12 cellular contexts compared by ENCODE assay signal in genomic region chr17:36087897-36088558, GRCh38. TPM values are rescaled to one million over a fixed set of nuclear protein-coding genes. Genes with fewer than 3 reads are reported as not detected.
DNase-seq lines count a peak whose midpoint lies in the region; ATAC-seq and TF ChIP-seq lines count a peak whose summit lies in the region.
"Not testable (repeated sequence)": the region's sequence is repeated elsewhere in the genome, so short reads cannot be mapped to it uniquely, and the experiment has no call there.
"Had no signal": no experiment of that assay in that cellular context is flagged by ENCODE, and none has a peak within 500 bp of the region (broad histone marks: within the 10 kb centered on the region; RNA-seq: fewer than 3 reads in every experiment).

No MANE protein-coding gene starts in this region.

- not testable (repeated sequence) for H3K36me3 Mint-ChIP-seq in activated CD4-positive, alpha-beta memory T cell treated with anti-CD3 and anti-CD28 coated beads, Interleukin-2, amount 10 ng/mL, durations not matched to agents 7 days and 5 days (ENCODE audit: low read depth); activated T-helper 1 cell treated with anti-CD3 and anti-CD28 coated beads, Interleukin-12 subunit alpha, Interleukin-12 subunit beta, Interleukin-2, Interleukin-4 antibody, amounts not matched to agents 30 ng/mL and 10 ng/mL and 1 ng/mL, durations not matched to agents 14 hours and 24 hours and 36 hours (ENCODE audit: low read depth); natural killer cell; stimulated activated naive CD8-positive, alpha-beta T cell treated with anti-CD3 and anti-CD28 coated beads, Interleukin-15, Interleukin-2, amounts not matched to agents 100 ng/mL and 50 ng/mL, for 24 hours (ENCODE audit: low read depth)
- peaks cover 16% of the 10 kb centered on the region for H3K36me3 Mint-ChIP-seq in central memory CD8-positive, alpha-beta T cell (ENCODE audit: insufficient read depth)

- DNase-seq in GM06990 (ENCODE audit: extremely low read depth, insufficient read length); activated CD4-positive, alpha-beta memory T cell treated with anti-CD3 and anti-CD28 coated beads, Interleukin-2, amount 10 ng/mL, durations not matched to agents 7 days and 5 days; activated T-helper 1 cell treated with anti-CD3 and anti-CD28 coated beads, Interleukin-12 subunit alpha, Interleukin-12 subunit beta, Interleukin-2, Interleukin-4 antibody, amounts not matched to agents 30 ng/mL and 10 ng/mL and 1 ng/mL, durations not matched to agents 14 hours and 24 hours and 36 hours (ENCODE audit: low spot score); natural killer cell: not testable (repeated sequence)
- DNase-seq in NK-92 treated with Interleukin-12 subunit alpha and Interleukin-12 subunit beta, amount 100 ng/mL, for 24 hours (lab: John Stamatoyannopoulos, UW) = peak; percentile 73
- peak in 1 of 2 donors; percentile 59 for DNase-seq in central memory CD8-positive, alpha-beta T cell (ENCODE audit: low spot score in 2 of 2)

- intact Hi-C loops in activated T-helper 1 cell treated with anti-CD3 and anti-CD28 coated beads, Interleukin-12 subunit alpha, Interleukin-12 subunit beta, Interleukin-2, Interleukin-4 antibody, amounts not matched to agents 30 ng/mL and 10 ng/mL and 1 ng/mL, durations not matched to agents 14 hours and 24 hours and 36 hours (cut with micrococcal nuclease) = loop anchor here (10.0 kb wide), 1 partner anchor 63 kb away; no protein-coding TSS in a partner anchor
- intact Hi-C loops in natural killer cell (cut with micrococcal nuclease) = loop anchor here (2.0 to 10.0 kb wide), 3 partner anchors 101 to 843 kb away; partner anchors contain the start of gene SLFN5

- H3K4me3 Mint-ChIP-seq in activated CD4-positive, alpha-beta memory T cell treated with anti-CD3 and anti-CD28 coated beads, Interleukin-2, amount 10 ng/mL, durations not matched to agents 7 days and 5 days = peak overlapping the region; percentile 18
- peak overlapping the region; percentile 49 for H3K4me3 Mint-ChIP-seq in activated T-helper 1 cell treated with anti-CD3 and anti-CD28 coated beads, Interleukin-12 subunit alpha, Interleukin-12 subunit beta, Interleukin-2, Interleukin-4 antibody, amounts not matched to agents 30 ng/mL and 10 ng/mL and 1 ng/mL, durations not matched to agents 14 hours and 24 hours and 36 hours
- peak overlapping the region; percentile 40 for H3K4me3 Mint-ChIP-seq in central memory CD8-positive, alpha-beta T cell
- H3K4me3 Mint-ChIP-seq in natural killer cell = peak overlapping the region; percentile 91
- H3K4me3 Mint-ChIP-seq in stimulated activated naive CD8-positive, alpha-beta T cell treated with anti-CD3 and anti-CD28 coated beads, Interleukin-15, Interleukin-2, amounts not matched to agents 100 ng/mL and 50 ng/mL, for 24 hours = peak overlapping the region; percentile 74

- CTCF ChIA-PET in activated CD4-positive, alpha-beta memory T cell treated with anti-CD3 and anti-CD28 coated beads, Interleukin-2, amount 10 ng/mL, durations not matched to agents 7 days and 5 days (lab: Charles Lee) = not testable (repeated sequence)

- peak; percentile 47 for TF ChIP-seq POLR2A in GM18505 (IDR thresholded peaks at IDR 0.05; ENCODE audit: borderline replicate concordance, extremely low read depth, insufficient read depth, insufficient read length)

- not testable (repeated sequence) for ATAC-seq in GM18505 (IDR thresholded peaks at IDR 0.05; ENCODE audit: unreplicated experiment)
- ATAC-seq in central memory CD8-positive, alpha-beta T cell (replicated peaks; ENCODE audit: extremely low read depth, poor library complexity, severe bottlenecking) = peak; percentile 72
- peak; percentile 31 to 63 (median 38) for ATAC-seq in natural killer cell

- H3K4me1 Mint-ChIP-seq in activated CD4-positive, alpha-beta memory T cell treated with anti-CD3 and anti-CD28 coated beads, Interleukin-2, amount 10 ng/mL, durations not matched to agents 7 days and 5 days = peaks cover 75% of the 10 kb centered on the region
- peaks cover 71% of the 10 kb centered on the region for H3K4me1 Mint-ChIP-seq in activated T-helper 1 cell treated with anti-CD3 and anti-CD28 coated beads, Interleukin-12 subunit alpha, Interleukin-12 subunit beta, Interleukin-2, Interleukin-4 antibody, amounts not matched to agents 30 ng/mL and 10 ng/mL and 1 ng/mL, durations not matched to agents 14 hours and 24 hours and 36 hours (ENCODE audit: low read depth)
- H3K4me1 Mint-ChIP-seq in central memory CD8-positive, alpha-beta T cell = peaks cover 74% of the 10 kb centered on the region
- peaks cover 91 to 94% of the 10 kb centered on the region in 2 donors for H3K4me1 Mint-ChIP-seq in natural killer cell
- peaks cover 83% of the 10 kb centered on the region for H3K4me1 Mint-ChIP-seq in stimulated activated naive CD8-positive, alpha-beta T cell treated with anti-CD3 and anti-CD28 coated beads, Interleukin-15, Interleukin-2, amounts not matched to agents 100 ng/mL and 50 ng/mL, for 24 hours (ENCODE audit: low read depth)

- H3K27ac Mint-ChIP-seq in activated CD4-positive, alpha-beta memory T cell treated with anti-CD3 and anti-CD28 coated beads, Interleukin-2, amount 10 ng/mL, durations not matched to agents 7 days and 5 days = not testable (repeated sequence)
- peak overlapping the region; percentile 41 for H3K27ac Mint-ChIP-seq in activated T-helper 1 cell treated with anti-CD3 and anti-CD28 coated beads, Interleukin-12 subunit alpha, Interleukin-12 subunit beta, Interleukin-2, Interleukin-4 antibody, amounts not matched to agents 30 ng/mL and 10 ng/mL and 1 ng/mL, durations not matched to agents 14 hours and 24 hours and 36 hours
- H3K27ac Mint-ChIP-seq in central memory CD8-positive, alpha-beta T cell (ENCODE audit: low read depth) = peak overlapping the region; percentile 91
- peak overlapping the region; percentile 100 for H3K27ac Mint-ChIP-seq in natural killer cell
- H3K27ac Mint-ChIP-seq in stimulated activated naive CD8-positive, alpha-beta T cell treated with anti-CD3 and anti-CD28 coated beads, Interleukin-15, Interleukin-2, amounts not matched to agents 100 ng/mL and 50 ng/mL, for 24 hours = peak overlapping the region; percentile 60

- POLR2A ChIA-PET in activated CD4-positive, alpha-beta memory T cell treated with anti-CD3 and anti-CD28 coated beads, Interleukin-2, amount 10 ng/mL, durations not matched to agents 7 days and 5 days (lab: Charles Lee) = not testable (repeated sequence)

- H3K27me3 ChIP-seq in GM06990 (replicated peaks; ENCODE audit: control insufficient read depth, insufficient read depth, low read length) = not testable (repeated sequence)

- TF ChIP-seq CTCF in GM06990 (IDR thresholded peaks at IDR 0.05; ENCODE audit: insufficient read depth, low read length, poor library complexity, severe bottlenecking); natural killer cell (IDR thresholded peaks at IDR 0.05): not testable (repeated sequence)

- H3K9me3 Mint-ChIP-seq in activated CD4-positive, alpha-beta memory T cell treated with anti-CD3 and anti-CD28 coated beads, Interleukin-2, amount 10 ng/mL, durations not matched to agents 7 days and 5 days; activated T-helper 1 cell treated with anti-CD3 and anti-CD28 coated beads, Interleukin-12 subunit alpha, Interleukin-12 subunit beta, Interleukin-2, Interleukin-4 antibody, amounts not matched to agents 30 ng/mL and 10 ng/mL and 1 ng/mL, durations not matched to agents 14 hours and 24 hours and 36 hours; central memory CD8-positive, alpha-beta T cell; natural killer cell; stimulated activated naive CD8-positive, alpha-beta T cell treated with anti-CD3 and anti-CD28 coated beads, Interleukin-15, Interleukin-2, amounts not matched to agents 100 ng/mL and 50 ng/mL, for 24 hours: not testable (repeated sequence)

- H3K27me3 Mint-ChIP-seq in activated CD4-positive, alpha-beta memory T cell treated with anti-CD3 and anti-CD28 coated beads, Interleukin-2, amount 10 ng/mL, durations not matched to agents 7 days and 5 days; activated T-helper 1 cell treated with anti-CD3 and anti-CD28 coated beads, Interleukin-12 subunit alpha, Interleukin-12 subunit beta, Interleukin-2, Interleukin-4 antibody, amounts not matched to agents 30 ng/mL and 10 ng/mL and 1 ng/mL, durations not matched to agents 14 hours and 24 hours and 36 hours (ENCODE audit: insufficient read depth); central memory CD8-positive, alpha-beta T cell; natural killer cell (ENCODE audit: low read depth in 2 of 2); stimulated activated naive CD8-positive, alpha-beta T cell treated with anti-CD3 and anti-CD28 coated beads, Interleukin-15, Interleukin-2, amounts not matched to agents 100 ng/mL and 50 ng/mL, for 24 hours: not testable (repeated sequence)

- peak overlapping the region; percentile 65 for H3K4me3 ChIP-seq in GM06990 (replicated peaks; ENCODE audit: low read depth, low read length)

- H3K36me3 ChIP-seq in GM06990 (ENCODE audit: control insufficient read depth, insufficient read depth, low read length) = not testable (repeated sequence)

RNA-seq across cellular contexts. Expression of gene CCL3, which starts 1.9 kb away (rescaled TPM):
- 100 to 1,000 TPM; 106 to 112 TPM for total RNA-seq in activated CD4-positive, alpha-beta memory T cell treated with anti-CD3 and anti-CD28 coated beads, Interleukin-2, amount 10 ng/mL, durations not matched to agents 7 days and 5 days
- total RNA-seq in activated T-helper 1 cell treated with anti-CD3 and anti-CD28 coated beads, Interleukin-12 subunit alpha, Interleukin-12 subunit beta, Interleukin-2, Interleukin-4 antibody, amounts not matched to agents 30 ng/mL and 10 ng/mL and 1 ng/mL, durations not matched to agents 14 hours and 24 hours and 36 hours = 1,244 and 1,261 TPM in 2 replicates
- total RNA-seq in natural killer cell = 100 to 1,000 TPM; 381 to 547 (median 450) TPM
- total RNA-seq: A673, HepG2, HFFc6, HT1080 had no signal

RNA-seq across cellular contexts. Expression of gene CCL4, which starts 15.6 kb away (rescaled TPM):
- 10 to 100 TPM; 46.8 to 50.4 TPM for total RNA-seq in activated CD4-positive, alpha-beta memory T cell treated with anti-CD3 and anti-CD28 coated beads, Interleukin-2, amount 10 ng/mL, durations not matched to agents 7 days and 5 days
- 1,230 and 1,243 TPM in 2 replicates for total RNA-seq in activated T-helper 1 cell treated with anti-CD3 and anti-CD28 coated beads, Interleukin-12 subunit alpha, Interleukin-12 subunit beta, Interleukin-2, Interleukin-4 antibody, amounts not matched to agents 30 ng/mL and 10 ng/mL and 1 ng/mL, durations not matched to agents 14 hours and 24 hours and 36 hours
- total RNA-seq in natural killer cell = 100 to 1,000 TPM; 360 to 532 (median 476) TPM
- total RNA-seq: A673, HepG2, HFFc6, HT1080 had no signal

RNA-seq across cellular contexts. Expression of gene CCL18, which starts 24.0 kb away (rescaled TPM):
- not detected for total RNA-seq in activated CD4-positive, alpha-beta memory T cell treated with anti-CD3 and anti-CD28 coated beads, Interleukin-2, amount 10 ng/mL, durations not matched to agents 7 days and 5 days
- total RNA-seq in activated T-helper 1 cell treated with anti-CD3 and anti-CD28 coated beads, Interleukin-12 subunit alpha, Interleukin-12 subunit beta, Interleukin-2, Interleukin-4 antibody, amounts not matched to agents 30 ng/mL and 10 ng/mL and 1 ng/mL, durations not matched to agents 14 hours and 24 hours and 36 hours = not detected in 2 replicates
- under 1 TPM in 2 of 3 donors, not detected in 1; 0.54 to 0.55 TPM for total RNA-seq in natural killer cell
- total RNA-seq: A673, HepG2, HFFc6, HT1080 had no signal

Comparison
In these comparisons a context has a peak if more than half of its experiments do, and no peak if none do; other contexts are left out.
1. H3K4me3 Mint-ChIP-seq: peak in every context shown above with its lines; median percentile 91 in natural killer cell; 74 in stimulated activated naive CD8-positive, alpha-beta T cell treated with anti-CD3 and anti-CD28 coated beads, Interleukin-15, Interleukin-2, amounts not matched to agents 100 ng/mL and 50 ng/mL, for 24 hours; 49 in activated T-helper 1 cell treated with anti-CD3 and anti-CD28 coated beads, Interleukin-12 subunit alpha, Interleukin-12 subunit beta, Interleukin-2, Interleukin-4 antibody, amounts not matched to agents 30 ng/mL and 10 ng/mL and 1 ng/mL, durations not matched to agents 14 hours and 24 hours and 36 hours; 40 in central memory CD8-positive, alpha-beta T cell; 18 in activated CD4-positive, alpha-beta memory T cell treated with anti-CD3 and anti-CD28 coated beads, Interleukin-2, amount 10 ng/mL, durations not matched to agents 7 days and 5 days.
2. RNA of gene CCL4, which starts 15.6 kb away (total RNA-seq): 1,230 to 1,243 TPM in activated T-helper 1 cell treated with anti-CD3 and anti-CD28 coated beads, Interleukin-12 subunit alpha, Interleukin-12 subunit beta, Interleukin-2, Interleukin-4 antibody, amounts not matched to agents 30 ng/mL and 10 ng/mL and 1 ng/mL, durations not matched to agents 14 hours and 24 hours and 36 hours and 360 to 532 TPM in natural killer cell; 46.8 to 50.4 TPM in activated CD4-positive, alpha-beta memory T cell treated with anti-CD3 and anti-CD28 coated beads, Interleukin-2, amount 10 ng/mL, durations not matched to agents 7 days and 5 days; every median in the first group is over 4 times any median in the second.